Comparison of ENCODE assay signal across 20 cellular contexts in genomic region chr1:96764469-96764868, GRCh38. TPM values are rescaled to one million over a fixed set of nuclear protein-coding genes. Genes with fewer than 3 reads are reported as not detected.
DNase-seq lines count a peak whose midpoint lies in the region; ATAC-seq and TF ChIP-seq lines count a peak whose summit lies in the region.
"Had no signal": no experiment of that assay in that cellular context is flagged by ENCODE, and none has a peak within 500 bp of the region (broad histone marks: within the 10 kb centered on the region; RNA-seq: fewer than 3 reads in every experiment).

No MANE protein-coding gene starts in this region.

- TF ChIP-seq CTCF in endodermal cell (conservative IDR thresholded peaks at IDR 0.05), result no peak
- TF ChIP-seq CTCF in osteocyte (IDR thresholded peaks at IDR 0.05), result no peak
- no peak for TF ChIP-seq CTCF in CD14-positive monocyte (IDR thresholded peaks at IDR 0.05)
- no peak for TF ChIP-seq CTCF in heart right ventricle (IDR thresholded peaks at IDR 0.05)

- H3K4me1 ChIP-seq in adipocyte (ENCODE audit: control insufficient read depth, insufficient read depth, low read length) (peaks cover 11% of the 10 kb centered on the region), endodermal cell (ENCODE audit: control insufficient read depth, insufficient read depth, low read length) (peaks cover 13% of the 10 kb centered on the region), heart right ventricle (no peaks in the 10 kb centered on the region)
- H3K4me1 ChIP-seq: SJCRH30 had no signal

- H3K27me3 ChIP-seq in adipocyte (replicated peaks; ENCODE audit: control insufficient read depth, insufficient read depth, low read length) (no peaks in the 10 kb centered on the region), endodermal cell (ENCODE audit: control insufficient read depth, insufficient read depth, low read length, poor library complexity, severe bottlenecking) (no peaks in the 10 kb centered on the region), heart right ventricle (no peaks in the 10 kb centered on the region)
- H3K27me3 ChIP-seq: SJCRH30 had no signal

- H3K9me3 Mint-ChIP-seq in endodermal cell (peaks cover 46% of the 10 kb centered on the region), osteocyte (ENCODE audit: unreplicated experiment) (peaks cover 7% of the 10 kb centered on the region), CD14-positive monocyte (peaks cover 0 to 21% (median 10%) of the 10 kb centered on the region in 7 donors)

- H3K36me3 Mint-ChIP-seq in endodermal cell (ENCODE audit: low read depth), result peaks cover 46% of the 10 kb centered on the region
- peaks cover 27% of the 10 kb centered on the region for H3K36me3 Mint-ChIP-seq in osteocyte (ENCODE audit: unreplicated experiment)
- peaks cover 21 to 30% of the 10 kb centered on the region in 2 donors for H3K36me3 Mint-ChIP-seq in CD14-positive monocyte

- H3K4me3 Mint-ChIP-seq in endodermal cell, result no peak overlapping the region
- H3K4me3 Mint-ChIP-seq in osteocyte (ENCODE audit: unreplicated experiment), result no peak overlapping the region
- no peak overlapping the region for H3K4me3 Mint-ChIP-seq in CD14-positive monocyte

- ATAC-seq in heart right ventricle, result no peak
- ATAC-seq: HCT116 had no signal

- H3K27me3 Mint-ChIP-seq in endodermal cell (ENCODE audit: insufficient read depth) (no peaks in the 10 kb centered on the region), osteocyte (ENCODE audit: unreplicated experiment) (no peaks in the 10 kb centered on the region), CD14-positive monocyte (ENCODE audit: low read depth in 3 of 3) (no peaks in the 10 kb centered on the region)

- DNase-seq in EL (peak; percentile 13), adipocyte (ENCODE audit: low read depth) (peak; percentile 23), endodermal cell (no peak), osteocyte (ENCODE audit: extremely low spot score, unreplicated experiment) (no peak), CD14-positive monocyte (ENCODE audit: low spot score) (no peak), heart right ventricle (no peak), cortex of kidney (lab: John Stamatoyannopoulos, UW) (no peak)
- DNase-seq: AML-193, C1 segment of cervical spinal cord, DMS53, GOT3, Kasumi-1, NCI-H1417, NCI-H1694 treated with DMSO at 0.1 percent for 48 hours, NCI-H2081 treated with DMSO at 0.1 percent for 48 hours, NCI-H2171 treated with DMSO at 0.1 percent for 48 hours, NCI-H526, OCI-M1, SJCRH30 had no signal

- H3K4me1 Mint-ChIP-seq in endodermal cell (peaks cover 21% of the 10 kb centered on the region), osteocyte (ENCODE audit: unreplicated experiment) (peaks cover 16% of the 10 kb centered on the region), CD14-positive monocyte (no peaks in the 10 kb centered on the region)

- H3K36me3 ChIP-seq in adipocyte (ENCODE audit: control insufficient read depth, insufficient read depth, low read length, severe bottlenecking) (peaks cover 20% of the 10 kb centered on the region), endodermal cell (ENCODE audit: control insufficient read depth, insufficient read depth, low read length) (peaks cover 64% of the 10 kb centered on the region), heart right ventricle (peaks cover 0 to 2% (median 0%) of the 10 kb centered on the region in 9 donors)

- H3K27ac ChIP-seq in endodermal cell (ENCODE audit: low read depth, low read length) (no peak overlapping the region), heart right ventricle (no peak overlapping the region)
- H3K27ac ChIP-seq: SJCRH30 had no signal

- H3K4me3 ChIP-seq in adipocyte (ENCODE audit: low read length), result no peak overlapping the region
- peak overlapping the region; percentile 60 for H3K4me3 ChIP-seq in endodermal cell (ENCODE audit: low read length)
- H3K4me3 ChIP-seq in heart right ventricle, result no peak overlapping the region
- H3K4me3 ChIP-seq: SJCRH30 had no signal

- no peak overlapping the region for H3K27ac Mint-ChIP-seq in endodermal cell
- peak overlapping the region; percentile 38 for H3K27ac Mint-ChIP-seq in osteocyte (ENCODE audit: unreplicated experiment)
- no peak overlapping the region for H3K27ac Mint-ChIP-seq in CD14-positive monocyte

- H3K9ac ChIP-seq in adipocyte (ENCODE audit: low read length) (no peak overlapping the region), endodermal cell (ENCODE audit: extremely low read depth, low read length, poor library complexity, severe bottlenecking) (no peak overlapping the region)

- no peaks in the 10 kb centered on the region for H3K9me3 ChIP-seq in adipocyte (ENCODE audit: control insufficient read depth, low read length)
- peaks cover 45% of the 10 kb centered on the region for H3K9me3 ChIP-seq in endodermal cell (ENCODE audit: control insufficient read depth, low read length)
- no peaks in the 10 kb centered on the region for H3K9me3 ChIP-seq in heart right ventricle

- intact Hi-C loops in CD14-positive monocyte (cut with micrococcal nuclease) (no loop called here), heart right ventricle (cut with DNase I) (no loop called here)

RNA-seq across cellular contexts. Expression of gene PTBP2, which starts 42.9 kb away (rescaled TPM):
- 10 to 100 TPM; 47.7 to 52.0 TPM for total RNA-seq in endodermal cell
- polyA plus RNA-seq in endodermal cell (2013, experiment 1 of 2), result 56.8 TPM
- 46.0 TPM for polyA plus RNA-seq in endodermal cell (2013, experiment 2 of 2)
- total RNA-seq in osteocyte, result 23.7 and 26.1 TPM in 2 replicates
- 1 to 10 TPM in 1 of 2 donors, under 1 TPM in 1; 0.52 to 1.2 TPM for polyA plus RNA-seq in CD14-positive monocyte
- 10 to 100 TPM; 10.7 to 15.0 (median 12.5) TPM for total RNA-seq in heart right ventricle
- polyA plus RNA-seq in heart right ventricle, result 10 to 100 TPM in 1 of 2 donors, 1 to 10 TPM in 1; 4.9 to 29.3 TPM

Comparison
In these comparisons a context has a peak if more than half of its experiments do, and no peak if none do; other contexts are left out.
1. DNase-seq: peak in EL (single experiment) and adipocyte (single experiment); none in endodermal cell (single experiment), osteocyte (single experiment), CD14-positive monocyte (single experiment), heart right ventricle (0 of 2) and cortex of kidney (single experiment).